30 cellular contexts compared by ENCODE assay signal in the genomic region with DNA sequence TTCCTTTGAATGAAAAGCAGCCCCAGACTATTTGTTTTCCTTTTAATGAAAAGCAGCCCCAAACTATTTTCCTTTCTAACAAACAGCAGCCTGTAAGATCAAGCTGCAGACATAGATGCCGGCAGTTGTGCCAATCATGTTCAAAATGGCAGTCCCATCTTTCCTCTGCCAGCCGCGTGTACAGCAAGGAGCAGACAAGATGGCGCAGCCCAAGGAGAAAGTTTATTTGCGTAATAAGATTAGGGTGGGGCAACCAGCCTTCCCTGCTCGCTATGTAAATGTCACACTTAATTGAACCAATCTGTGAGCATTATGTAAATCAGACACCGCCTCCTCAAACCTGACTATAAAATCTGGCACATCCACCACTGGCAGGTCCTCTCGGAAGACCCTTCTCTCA.
"Had no signal": no experiment of that assay in that cellular context is flagged by ENCODE, and none has a peak within 500 bp of the region (broad histone marks: within the 10 kb centered on the region; RNA-seq: fewer than 3 reads in every experiment).

No MANE protein-coding gene starts in this region.

- H3K4me3 ChIP-seq: coronary artery, dorsolateral prefrontal cortex, pancreas, prostate gland, skin epidermis, thoracic aorta, uterus had no signal

- H3K36me3 ChIP-seq: brain microvascular endothelial cell, pancreas, prostate gland, thoracic aorta, uterus had no signal

- ATAC-seq: activated T-cell treated with anti-CD3 and anti-CD28 coated beads, Interleukin-2, amount 50 U/mL, for 4 hours; activated T-helper 17 cell treated with anti-CD3 and anti-CD28 coated beads, Interleukin-2, amount 50 U/mL, for 72 hours; left colon; naive thymus-derived CD8-positive, alpha-beta T cell; sciatic nerve; stimulated activated naive CD8-positive, alpha-beta T cell treated with anti-CD3 and anti-CD28 coated beads, Interleukin-15, Interleukin-2, amounts not matched to agents 100 U/mL and 50 U/mL, for 24 hours had no signal

- DNase-seq: activated CD4-positive, alpha-beta memory T cell treated with anti-CD3 and anti-CD28 coated beads for 36 hours; activated CD4-positive, alpha-beta T cell treated with anti-CD3 and anti-CD28 coated beads for 4 hours; activated gamma-delta T cell treated with Interleukin-2 at 50 U/mL for 16 hours; activated naive CD4-positive, alpha-beta T cell treated with anti-CD3 and anti-CD28 coated beads, Interleukin-2, amount 50 U/mL, for 16 hours; activated T-cell treated with anti-CD3 and anti-CD28 coated beads, Interleukin-2, amount 50 U/mL, for 4 hours; amniotic stem cell; brain microvascular endothelial cell; dorsolateral prefrontal cortex; effector memory CD4-positive, alpha-beta T cell; erythroblast; head of caudate nucleus; hypothalamus; immature natural killer cell; kidney; left colon; naive thymus-derived CD8-positive, alpha-beta T cell; nucleus accumbens; pancreas; retina; stimulated activated CD4-positive, alpha-beta T cell treated with anti-CD3 and anti-CD28 coated beads, Interleukin-12 subunit alpha, Interleukin-12 subunit beta, amount 100 ng/mL, for 4 hours; stimulated activated CD4-positive, alpha-beta T cell treated with anti-CD3 and anti-CD28 coated beads, Interleukin-4, amount 100 ng/mL, for 1 hour; stimulated activated naive CD8-positive, alpha-beta T cell treated with anti-CD3 and anti-CD28 coated beads, Interleukin-15, Interleukin-2, amounts not matched to agents 100 U/mL and 50 U/mL, for 24 hours; trophoblast cell; uterus had no signal

- H3K27ac ChIP-seq: brain microvascular endothelial cell, coronary artery, pancreas, prostate gland, skin epidermis, thoracic aorta, uterus had no signal

- H3K9me3 ChIP-seq: pancreas, prostate gland, thoracic aorta, uterus had no signal

- H3K4me1 ChIP-seq: prostate gland, uterus had no signal

- H3K27me3 ChIP-seq: brain microvascular endothelial cell, dorsolateral prefrontal cortex, pancreas, uterus had no signal
